Comparison of ENCODE assay signal across 1 cellular context in genomic region chr12:118404876-118405521, GRCh38.
TF ChIP-seq lines count a peak whose summit lies in the region.

No MANE protein-coding gene starts in this region.

TF ChIP-seq in H1, 55 proteins besides CTCF, POLR2A, EP300 and RAD21:
- TF ChIP-seq MAX (IDR thresholded peaks at IDR 0.05) (no peak), TCF12 (IDR thresholded peaks at IDR 0.05; ENCODE audit: low read depth, low read length) (no peak)
